ENCODE assay signal across 1 cellular context in genomic region chr2:70523996-70524965, GRCh38.
TF ChIP-seq lines count a peak whose summit lies in the region.

No MANE protein-coding gene starts in this region.

TF ChIP-seq in WTC11, 78 proteins besides CTCF, POLR2A, EP300 and RAD21 (continued from another document):
- TF ChIP-seq, protein P1, sequence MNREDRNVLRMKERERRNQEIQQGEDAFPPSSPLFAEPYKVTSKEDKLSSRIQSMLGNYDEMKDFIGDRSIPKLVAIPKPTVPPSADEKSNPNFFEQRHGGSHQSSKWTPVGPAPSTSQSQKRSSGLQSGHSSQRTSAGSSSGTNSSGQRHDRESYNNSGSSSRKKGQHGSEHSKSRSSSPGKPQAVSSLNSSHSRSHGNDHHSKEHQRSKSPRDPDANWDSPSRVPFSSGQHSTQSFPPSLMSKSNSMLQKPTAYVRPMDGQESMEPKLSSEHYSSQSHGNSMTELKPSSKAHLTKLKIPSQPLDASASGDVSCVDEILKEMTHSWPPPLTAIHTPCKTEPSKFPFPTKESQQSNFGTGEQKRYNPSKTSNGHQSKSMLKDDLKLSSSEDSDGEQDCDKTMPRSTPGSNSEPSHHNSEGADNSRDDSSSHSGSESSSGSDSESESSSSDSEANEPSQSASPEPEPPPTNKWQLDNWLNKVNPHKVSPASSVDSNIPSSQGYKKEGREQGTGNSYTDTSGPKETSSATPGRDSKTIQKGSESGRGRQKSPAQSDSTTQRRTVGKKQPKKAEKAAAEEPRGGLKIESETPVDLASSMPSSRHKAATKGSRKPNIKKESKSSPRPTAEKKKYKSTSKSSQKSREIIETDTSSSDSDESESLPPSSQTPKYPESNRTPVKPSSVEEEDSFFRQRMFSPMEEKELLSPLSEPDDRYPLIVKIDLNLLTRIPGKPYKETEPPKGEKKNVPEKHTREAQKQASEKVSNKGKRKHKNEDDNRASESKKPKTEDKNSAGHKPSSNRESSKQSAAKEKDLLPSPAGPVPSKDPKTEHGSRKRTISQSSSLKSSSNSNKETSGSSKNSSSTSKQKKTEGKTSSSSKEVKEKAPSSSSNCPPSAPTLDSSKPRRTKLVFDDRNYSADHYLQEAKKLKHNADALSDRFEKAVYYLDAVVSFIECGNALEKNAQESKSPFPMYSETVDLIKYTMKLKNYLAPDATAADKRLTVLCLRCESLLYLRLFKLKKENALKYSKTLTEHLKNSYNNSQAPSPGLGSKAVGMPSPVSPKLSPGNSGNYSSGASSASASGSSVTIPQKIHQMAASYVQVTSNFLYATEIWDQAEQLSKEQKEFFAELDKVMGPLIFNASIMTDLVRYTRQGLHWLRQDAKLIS (CRISPR knock-in tag; IDR thresholded peaks at IDR 0.05; ENCODE audit: borderline replicate concordance), result no peak
- TF ChIP-seq ZNF671 (CRISPR knock-in tag; IDR thresholded peaks at IDR 0.05), result no peak
- no peak for TF ChIP-seq NR1H2 (CRISPR knock-in tag; IDR thresholded peaks at IDR 0.05)
- TF ChIP-seq, protein P2, sequence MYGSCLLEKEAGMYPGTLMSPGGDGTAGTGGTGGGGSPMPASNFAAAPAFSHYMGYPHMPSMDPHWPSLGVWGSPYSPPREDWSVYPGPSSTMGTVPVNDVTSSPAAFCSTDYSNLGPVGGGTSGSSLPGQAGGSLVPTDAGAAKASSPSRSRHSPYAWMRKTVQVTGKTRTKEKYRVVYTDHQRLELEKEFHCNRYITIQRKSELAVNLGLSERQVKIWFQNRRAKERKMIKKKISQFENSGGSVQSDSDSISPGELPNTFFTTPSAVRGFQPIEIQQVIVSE (CRISPR knock-in tag; IDR thresholded peaks at IDR 0.05; ENCODE audit: borderline replicate concordance), result no peak
- no peak for TF ChIP-seq HMGA2 (CRISPR knock-in tag; IDR thresholded peaks at IDR 0.05)
